ENCODE assay signal across 21 cellular contexts in the genomic region with DNA sequence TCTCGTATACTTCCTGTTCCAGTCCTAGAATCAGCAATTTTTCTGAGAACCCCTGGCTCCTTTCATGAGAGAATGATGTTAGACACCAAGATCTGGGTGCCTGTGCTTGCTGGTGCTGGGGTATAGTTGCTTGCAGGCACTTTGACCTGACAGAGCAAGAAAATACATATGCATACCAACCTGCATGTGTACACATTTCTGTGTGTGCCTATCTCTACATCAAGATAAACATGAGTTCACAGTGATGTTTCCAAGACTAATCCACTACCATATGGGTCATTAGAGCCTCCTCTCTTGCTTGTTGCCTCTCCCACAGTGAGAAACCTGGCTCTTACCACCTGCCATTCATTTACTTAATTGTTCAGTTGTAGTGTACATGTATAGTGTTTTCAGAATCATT.
DNase-seq lines count a peak whose midpoint lies in the region; ATAC-seq, FAIRE-seq and TF ChIP-seq lines count a peak whose summit lies in the region.
"Had no signal": no experiment of that assay in that cellular context is flagged by ENCODE, and none has a peak within 500 bp of the region (broad histone marks: within the 10 kb centered on the region; RNA-seq: fewer than 3 reads in every experiment).

No MANE protein-coding gene starts in this region.

- no peaks in the 10 kb centered on the region for H3K27me3 Mint-ChIP-seq in astrocyte (ENCODE audit: low read depth, unreplicated experiment)
- H3K27me3 Mint-ChIP-seq in osteocyte (ENCODE audit: unreplicated experiment), result no peaks in the 10 kb centered on the region
- H3K27me3 Mint-ChIP-seq in naive thymus-derived CD4-positive, alpha-beta T cell, result peaks cover 0 to 5% (median 0%) of the 10 kb centered on the region in 5 donors
- H3K27me3 Mint-ChIP-seq: B cell; CD4-positive, CD25-positive, alpha-beta regulatory T cell had no signal

- H3K9ac ChIP-seq in astrocyte (ENCODE audit: low read length), result no peak overlapping the region

- FAIRE-seq in HTR-8/SVneo (lab: Jason Lieb, UNC) (peak; percentile 69), astrocyte (lab: Jason Lieb, UNC) (peak; percentile 20)
- FAIRE-seq: A549, GM12878 had no signal

- no peak for ATAC-seq in naive thymus-derived CD4-positive, alpha-beta T cell
- ATAC-seq: A549, GM12878, HCT116 had no signal

- H3K4me3 Mint-ChIP-seq in astrocyte (ENCODE audit: unreplicated experiment), result no peak overlapping the region
- H3K4me3 Mint-ChIP-seq in osteocyte (ENCODE audit: unreplicated experiment), result no peak overlapping the region
- H3K4me3 Mint-ChIP-seq in naive thymus-derived CD4-positive, alpha-beta T cell, result no peak overlapping the region
- H3K4me3 Mint-ChIP-seq: B cell; CD4-positive, CD25-positive, alpha-beta regulatory T cell had no signal

- H2AFZ ChIP-seq in astrocyte (ENCODE audit: low read depth, low read length), result no peak overlapping the region

- no peak overlapping the region for H3K4me3 ChIP-seq in astrocyte (ENCODE audit: insufficient read depth, low read depth, low read length)
- no peak overlapping the region for H3K4me3 ChIP-seq in naive thymus-derived CD4-positive, alpha-beta T cell (ENCODE audit: low read length)
- H3K4me3 ChIP-seq: A549, GM12878, Peyer's patch, SJSA1 had no signal

- CTCF ChIA-PET in naive thymus-derived CD4-positive, alpha-beta T cell (lab: Charles Lee), result no interaction called here

- H3K36me3 ChIP-seq in astrocyte (ENCODE audit: insufficient read depth, low read length), result no peaks in the 10 kb centered on the region
- no peaks in the 10 kb centered on the region for H3K36me3 ChIP-seq in naive thymus-derived CD4-positive, alpha-beta T cell (ENCODE audit: control insufficient read depth in 2 of 3, insufficient read depth in 3 of 3, low read length in 3 of 3)
- H3K36me3 ChIP-seq: Peyer's patch, SJSA1 had no signal

- H3K4me2 ChIP-seq in astrocyte (ENCODE audit: low read length), result no peak overlapping the region
- H3K4me2 ChIP-seq: A549 had no signal

- DNase-seq in HTR-8/SVneo (ENCODE audit: insufficient read length, low spot score) (no peak), astrocyte (ENCODE audit: low read depth) (no peak), osteocyte (ENCODE audit: extremely low spot score, unreplicated experiment) (no peak), HPDE6-E6E7 (ENCODE audit: extremely low spot score) (no peak)
- no peak for DNase-seq in naive thymus-derived CD4-positive, alpha-beta T cell
- no peak for DNase-seq in central memory CD4-positive, alpha-beta T cell
- DNase-seq: CD4-positive, CD25-positive, alpha-beta regulatory T cell; COR-L47; DND-41; GOT3; Karpas-422; NCI-H1694 treated with DMSO at 0.1 percent for 48 hours; NCI-H446 treated with DMSO at 0.1 percent for 48 hours; NCI-H748 treated with DMSO at 0.1 percent for 48 hours; Peyer's patch had no signal

- no peaks in the 10 kb centered on the region for H4K20me1 ChIP-seq in astrocyte (ENCODE audit: insufficient read depth, low read length)

- no peak overlapping the region for H3K27ac Mint-ChIP-seq in astrocyte (ENCODE audit: unreplicated experiment)
- peak overlapping the region; percentile 70 for H3K27ac Mint-ChIP-seq in osteocyte (ENCODE audit: unreplicated experiment)
- H3K27ac Mint-ChIP-seq in naive thymus-derived CD4-positive, alpha-beta T cell, result no peak overlapping the region
- H3K27ac Mint-ChIP-seq: B cell; CD4-positive, CD25-positive, alpha-beta regulatory T cell had no signal

- no peaks in the 10 kb centered on the region for H3K27me3 ChIP-seq in astrocyte (ENCODE audit: insufficient read depth, low read length)
- H3K27me3 ChIP-seq in naive thymus-derived CD4-positive, alpha-beta T cell (ENCODE audit: control insufficient read depth in 2 of 2, insufficient read depth in 2 of 2, low read length in 2 of 2), result no peaks in the 10 kb centered on the region
- H3K27me3 ChIP-seq: Peyer's patch, SJSA1 had no signal

- intact Hi-C loops in naive thymus-derived CD4-positive, alpha-beta T cell (cut with micrococcal nuclease), result no loop called here

- no peaks in the 10 kb centered on the region for H3K9me3 ChIP-seq in astrocyte (ENCODE audit: insufficient read depth, low read depth, low read length)
- H3K9me3 ChIP-seq in naive thymus-derived CD4-positive, alpha-beta T cell (ENCODE audit: control insufficient read depth in 2 of 3, low read length in 3 of 3), result no peaks in the 10 kb centered on the region
- H3K9me3 ChIP-seq: Peyer's patch, SJSA1 had no signal

- H3K36me3 Mint-ChIP-seq in astrocyte (ENCODE audit: low read depth, unreplicated experiment) (no peaks in the 10 kb centered on the region), osteocyte (ENCODE audit: unreplicated experiment) (peaks cover 2% of the 10 kb centered on the region)
- H3K36me3 Mint-ChIP-seq in naive thymus-derived CD4-positive, alpha-beta T cell, result no peaks in the 10 kb centered on the region
- H3K36me3 Mint-ChIP-seq: CD4-positive, CD25-positive, alpha-beta regulatory T cell had no signal

- H3K9me3 Mint-ChIP-seq in astrocyte (ENCODE audit: unreplicated experiment) (peaks cover 2% of the 10 kb centered on the region), osteocyte (ENCODE audit: unreplicated experiment) (peaks cover 4% of the 10 kb centered on the region)
- H3K9me3 Mint-ChIP-seq in naive thymus-derived CD4-positive, alpha-beta T cell, result peaks cover 0 to 11% (median 0%) of the 10 kb centered on the region in 11 donors

- H3K27ac ChIP-seq in C4-2B (peak overlapping the region; percentile 24; the same call in 1 of the 2 replicates), astrocyte (ENCODE audit: low read depth, low read length) (no peak overlapping the region)
- no peak overlapping the region for H3K27ac ChIP-seq in naive thymus-derived CD4-positive, alpha-beta T cell (ENCODE audit: low read depth, low read length)
- H3K27ac ChIP-seq: Peyer's patch, SJSA1 had no signal

- H3K4me1 ChIP-seq in astrocyte (ENCODE audit: insufficient read depth, low read length), result peaks cover 11% of the 10 kb centered on the region
- H3K4me1 ChIP-seq in naive thymus-derived CD4-positive, alpha-beta T cell (ENCODE audit: control insufficient read depth in 2 of 2, insufficient read depth in 2 of 2, low read length in 2 of 2), result no peaks in the 10 kb centered on the region

- H3K79me2 ChIP-seq in astrocyte (ENCODE audit: insufficient read depth, low read length), result no peaks in the 10 kb centered on the region

- H3K4me1 Mint-ChIP-seq in astrocyte (ENCODE audit: low read depth, unreplicated experiment) (peaks cover 32% of the 10 kb centered on the region), osteocyte (ENCODE audit: unreplicated experiment) (peaks cover 67% of the 10 kb centered on the region)
- H3K4me1 Mint-ChIP-seq in naive thymus-derived CD4-positive, alpha-beta T cell, result peaks cover 0 to 3% (median 0%) of the 10 kb centered on the region in 7 donors
- H3K4me1 Mint-ChIP-seq: B cell; CD4-positive, CD25-positive, alpha-beta regulatory T cell had no signal

- TF ChIP-seq CTCF in C4-2B (conservative IDR thresholded peaks at IDR 0.05) (no peak), astrocyte (IDR thresholded peaks at IDR 0.05; ENCODE audit: insufficient read depth, low read depth, low read length) (no peak), osteocyte (IDR thresholded peaks at IDR 0.05) (no peak)

- POLR2A ChIA-PET in naive thymus-derived CD4-positive, alpha-beta T cell (lab: Charles Lee), result no interaction called here
